1 cellular context compared by ENCODE assay signal in genomic region chr7:44802418-44803025, GRCh38.
TF ChIP-seq lines count a peak whose summit lies in the region.

No MANE protein-coding gene starts in this region.

TF ChIP-seq in endothelial cell of umbilical vein, 7 proteins besides CTCF, POLR2A, EP300 and RAD21:
- TF ChIP-seq MAX (IDR thresholded peaks at IDR 0.05; ENCODE audit: insufficient read depth, insufficient read length) (no peak), POLR2AphosphoS5 (IDR thresholded peaks at IDR 0.05; ENCODE audit: insufficient read depth, low read depth, low read length) (peak; percentile 45)
